In genomic region chr22:24875862-24876506, GRCh38 we compare ENCODE assay signal across 11 cellular contexts.
DNase-seq lines count a peak whose midpoint lies in the region; ATAC-seq and TF ChIP-seq lines count a peak whose summit lies in the region.
"Had no signal": no experiment of that assay in that cellular context is flagged by ENCODE, and none has a peak within 500 bp of the region (broad histone marks: within the 10 kb centered on the region; RNA-seq: fewer than 3 reads in every experiment).

No MANE protein-coding gene starts in this region.

- no peaks in the 10 kb centered on the region for H3K4me1 ChIP-seq in cardiac muscle cell (ENCODE audit: low read depth)
- H3K4me1 ChIP-seq: foreskin keratinocyte had no signal

- no peaks in the 10 kb centered on the region for H3K9me3 ChIP-seq in cardiac muscle cell (ENCODE audit: low read depth)

- no peak overlapping the region for H3K4me3 Mint-ChIP-seq in endothelial cell (ENCODE audit: unreplicated experiment)

- H3K36me3 Mint-ChIP-seq in endothelial cell (ENCODE audit: low read depth, unreplicated experiment): no peaks in the 10 kb centered on the region

- no peaks in the 10 kb centered on the region for H3K27me3 ChIP-seq in cardiac muscle cell
- H3K27me3 ChIP-seq: foreskin keratinocyte had no signal

- no peak overlapping the region for H3K4me3 ChIP-seq in cardiac muscle cell

- ATAC-seq in left cardiac atrium (no peak), HG03025 (IDR thresholded peaks at IDR 0.05; ENCODE audit: low FRiP score, unreplicated experiment) (no peak)
- ATAC-seq: foreskin keratinocyte, Right ventricle myocardium inferior had no signal

- intact Hi-C loops in left cardiac atrium (cut with DNase I): no loop called here

- no peaks in the 10 kb centered on the region for H3K9me3 Mint-ChIP-seq in endothelial cell (ENCODE audit: unreplicated experiment)

- peaks cover 2% of the 10 kb centered on the region for H3K27me3 Mint-ChIP-seq in endothelial cell (ENCODE audit: unreplicated experiment)

- H3K4me1 Mint-ChIP-seq in endothelial cell (ENCODE audit: unreplicated experiment): no peaks in the 10 kb centered on the region

- H3K27ac ChIP-seq in cardiac muscle cell: no peak overlapping the region
- H3K27ac ChIP-seq: foreskin keratinocyte had no signal

- TF ChIP-seq CTCF in cardiac muscle cell (IDR thresholded peaks at IDR 0.05; ENCODE audit: low read depth, low read length) (no peak), endothelial cell (IDR thresholded peaks at IDR 0.05; ENCODE audit: unreplicated experiment) (no peak)

- no peaks in the 10 kb centered on the region for H3K36me3 ChIP-seq in cardiac muscle cell

- DNase-seq in cardiac muscle cell (ENCODE audit: low read depth in 1 of 2, low spot score in 1 of 2): peak; percentile 46 to 90
- no peak for DNase-seq in left cardiac atrium
- peak; percentile 26 for DNase-seq in OCI-M2 (lab: John Stamatoyannopoulos, UW; ENCODE audit: unreplicated experiment)
- peak; percentile 71 for DNase-seq in endothelial cell (ENCODE audit: low spot score)
- DNase-seq in stimulated activated CD8-positive, alpha-beta memory T cell treated with anti-CD3 and anti-CD28 coated beads, Interleukin-4, amount 100 ng/mL, for 48 hours: peak; percentile 45
- DNase-seq in globus pallidus (ENCODE audit: low spot score): no peak
- DNase-seq in NCI-H1092 (lab: John Stamatoyannopoulos, UW): no peak
- DNase-seq: foreskin keratinocyte, NCI-H1694 treated with DMSO at 0.1 percent for 48 hours had no signal

- H3K27ac Mint-ChIP-seq in endothelial cell (ENCODE audit: unreplicated experiment): no peak overlapping the region

Comparison
In these comparisons a context has a peak if more than half of its experiments do, and no peak if none do; other contexts are left out.
1. DNase-seq: peak in cardiac muscle cell (2 of 2), OCI-M2 (single experiment), endothelial cell (single experiment) and stimulated activated CD8-positive, alpha-beta memory T cell treated with anti-CD3 and anti-CD28 coated beads, Interleukin-4, amount 100 ng/mL, for 48 hours (single experiment); none in left cardiac atrium (single experiment), globus pallidus (single experiment) and NCI-H1092 (single experiment).